In the genomic region with DNA sequence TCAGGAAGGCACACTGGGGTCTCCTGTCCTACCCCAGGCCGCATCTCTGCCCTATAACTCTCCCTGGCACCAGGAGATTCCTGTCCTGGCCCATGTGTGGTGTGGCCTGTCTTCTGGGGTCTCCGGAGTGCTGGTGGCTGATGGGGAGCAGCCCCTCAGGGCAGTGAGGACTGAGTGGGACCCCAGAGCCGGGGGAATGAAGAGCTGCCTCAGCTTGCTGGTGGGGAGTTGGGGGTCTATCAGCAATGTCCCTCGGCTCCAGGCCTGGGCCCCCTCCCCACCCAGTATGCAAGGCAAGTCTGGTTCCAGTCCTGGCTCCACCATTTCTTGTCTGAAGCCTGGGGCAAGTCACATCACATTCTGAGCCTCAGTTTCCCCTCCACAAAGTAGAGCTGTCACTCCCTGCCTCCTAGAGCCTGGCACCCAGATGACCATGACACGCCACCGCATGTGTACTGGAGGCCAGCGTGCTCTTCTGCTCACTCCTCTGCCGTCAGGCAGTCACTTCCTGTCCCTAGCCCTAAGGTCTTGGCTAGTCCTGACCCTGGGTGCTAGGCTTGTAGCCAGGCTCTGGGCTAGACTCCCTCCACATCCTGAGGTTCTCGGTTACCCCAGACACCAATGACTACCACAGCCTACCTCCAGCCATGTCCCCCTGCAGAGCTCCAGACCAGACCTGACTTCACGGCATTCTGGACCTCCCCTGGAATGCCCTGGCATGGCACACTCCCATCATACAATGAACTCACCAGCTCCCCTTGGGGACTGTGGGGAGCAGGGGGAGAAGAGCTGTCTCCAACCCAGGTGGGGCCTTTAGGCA, we compare ENCODE assay signal across 10 cellular contexts. TPM values are rescaled to one million over a fixed set of nuclear protein-coding genes. Genes with fewer than 3 reads are reported as not detected.
DNase-seq lines count a peak whose midpoint lies in the region; ATAC-seq, FAIRE-seq and TF ChIP-seq lines count a peak whose summit lies in the region.
"Had no signal": no experiment of that assay in that cellular context is flagged by ENCODE, and none has a peak within 500 bp of the region (broad histone marks: within the 10 kb centered on the region; RNA-seq: fewer than 3 reads in every experiment).

No MANE protein-coding gene starts in this region.

- POLR2A ChIA-PET in K562 (lab: Yijun Ruan, JAX), result interaction anchor here (1.1 kb wide), 1 partner anchor 37 kb away, joined by 3 read pairs; no protein-coding TSS in a partner anchor

- no peak overlapping the region for H3K4me2 ChIP-seq in K562 (ENCODE audit: insufficient read depth, low read length)
- H3K4me2 ChIP-seq: KMS-11 had no signal

- H3K27me3 ChIP-seq in GM06990 (replicated peaks; ENCODE audit: control insufficient read depth, insufficient read depth, low read length) (no peaks in the 10 kb centered on the region), K562 (ENCODE audit: control insufficient read depth in 2 of 2, insufficient read depth in 2 of 2, low read length in 2 of 2) (no peaks in the 10 kb centered on the region), neutrophil (no peaks in the 10 kb centered on the region)

- H3K4me1 Mint-ChIP-seq in IgD-negative memory B cell, result peaks cover 35 to 83% (median 72%) of the 10 kb centered on the region in 3 donors

- H3K27ac Mint-ChIP-seq in IgD-negative memory B cell, result peak overlapping the region; percentile 94 to 99 (median 98)

- no peak for TF ChIP-seq EP300 in K562 (IDR thresholded peaks at IDR 0.05; ENCODE audit: low read length)

- intact Hi-C loops in K562 (cut with micrococcal nuclease), result loop anchor here (5.0 kb wide), 1 partner anchor 38 kb away; no protein-coding TSS in a partner anchor

- ATAC-seq in K562 (no peak), GM18498 (IDR thresholded peaks at IDR 0.05; ENCODE audit: unreplicated experiment) (no peak)

- peaks cover 17% of the 10 kb centered on the region for H3K9me1 ChIP-seq in K562 (ENCODE audit: control insufficient read depth, insufficient read depth, low read length)

- H3K27ac ChIP-seq in K562 (ENCODE audit: extremely low read depth, low read depth, low read length) (no peak overlapping the region; the same call in 2 of the 3 replicates), neutrophil (peak overlapping the region; percentile 99)
- H3K27ac ChIP-seq: KMS-11 had no signal

- H3K9me3 ChIP-seq in K562 (replicated peaks; ENCODE audit: control insufficient read depth, insufficient read depth, low read depth, low read length), result no peaks in the 10 kb centered on the region
- H3K9me3 ChIP-seq in neutrophil, result no peaks in the 10 kb centered on the region

- H3K4me3 ChIP-seq in GM06990 (replicated peaks; ENCODE audit: low read depth, low read length), result peak overlapping the region; percentile 66
- H3K4me3 ChIP-seq in K562, result no peak overlapping the region
- peak overlapping the region; percentile 77 to 87 for H3K4me3 ChIP-seq in neutrophil (ENCODE audit: low read depth in 1 of 2, low read length in 1 of 2)

- H3K36me3 ChIP-seq in GM06990 (ENCODE audit: control insufficient read depth, insufficient read depth, low read length) (no peaks in the 10 kb centered on the region; the same call in 1 of the 2 replicates), K562 (ENCODE audit: control insufficient read depth, insufficient read depth, low read length) (peaks cover 32% of the 10 kb centered on the region; the same call in 2 of the 3 replicates), neutrophil (peaks cover 11% of the 10 kb centered on the region)

- CTCF ChIA-PET in K562 (lab: Yijun Ruan, JAX; ENCODE audit: low intra/inter-chr PET ratio), result no interaction called here

- H3K4me3 Mint-ChIP-seq in IgD-negative memory B cell, result peak overlapping the region; percentile 83 to 93 (median 90)

- 89% methylated on average over 10 of the region's 10 CpGs for WGBS in K562 (ENCODE audit: insufficient coverage, low coverage, missing lambda C conversion rate)

- H3K9me3 Mint-ChIP-seq in IgD-negative memory B cell, result no peaks in the 10 kb centered on the region

- peaks cover 84 to 89% of the 10 kb centered on the region in 2 experiments for H3K4me1 ChIP-seq in K562 (replicated peaks in 1 of 2; ENCODE audit: control insufficient read depth in 2 of 2, insufficient read depth in 2 of 2, low read length in 2 of 2)
- peaks cover 84 to 95% of the 10 kb centered on the region in 2 experiments for H3K4me1 ChIP-seq in neutrophil (ENCODE audit: control insufficient read depth in 1 of 2, insufficient read depth in 1 of 2, low read depth in 1 of 2, low read length in 1 of 2)

- H3K36me3 Mint-ChIP-seq in IgD-negative memory B cell, result peaks cover 7% of the 10 kb centered on the region

- H3K9ac ChIP-seq in K562 (ENCODE audit: insufficient read depth in 1 of 2, low read depth in 2 of 2, low read length in 2 of 2), result peak overlapping the region in 1 of 2 experiments; percentile 80; a peak in 2 of 4 replicates
- H3K9ac ChIP-seq: KMS-11 had no signal

- no peak for FAIRE-seq in K562 (lab: Jason Lieb, UNC)

- H3K79me2 ChIP-seq in K562 (ENCODE audit: control insufficient read depth, insufficient read depth, low read length), result peaks cover 98% of the 10 kb centered on the region

- H4K20me1 ChIP-seq in K562 (replicated peaks; ENCODE audit: control insufficient read depth, insufficient read depth, low read length), result peaks cover 3% of the 10 kb centered on the region; the same call in 1 of the 2 replicates

- TF ChIP-seq CTCF in GM06990 (IDR thresholded peaks at IDR 0.05; ENCODE audit: insufficient read depth, low read length, poor library complexity, severe bottlenecking), result no peak
- TF ChIP-seq CTCF in K562 (IDR thresholded peaks at IDR 0.05 in 2 of 3, conservative IDR thresholded peaks at IDR 0.05 in 1 of 3; ENCODE audit: insufficient read depth in 2 of 3, low read depth in 1 of 3, low read length in 3 of 3), result no peak
- TF ChIP-seq CTCF in neutrophil (IDR thresholded peaks at IDR 0.05), result no peak
- no peak for TF ChIP-seq CTCF in GM10266 (IDR thresholded peaks at IDR 0.05; ENCODE audit: control insufficient read depth, insufficient read depth, low read depth, missing control alignments)

- TF ChIP-seq RAD21 in K562 (CRISPR knock-in tag; conservative IDR thresholded peaks at IDR 0.05 in 1 of 2, IDR thresholded peaks at IDR 0.05 in 1 of 2), result no peak

- BruUV-seq in K562 (replicated peaks; lab: Mats Ljungman, UMichigan), result no TSS peak

- TF ChIP-seq POLR2A in K562 (conservative IDR thresholded peaks at IDR 0.05), result no peak

- no peaks in the 10 kb centered on the region for H3K27me3 Mint-ChIP-seq in IgD-negative memory B cell

- peak; percentile 41 for DNase-seq in GM06990 (ENCODE audit: extremely low read depth, insufficient read length)
- no peak for DNase-seq in K562 (ENCODE audit: extremely low read depth in 1 of 4, low spot score in 3 of 4)
- no peak for DNase-seq in retina
- no peak for DNase-seq in GM10266 (ENCODE audit: extremely low spot score)
- DNase-seq: activated gamma-delta T cell, DND-41 had no signal

- H2AFZ ChIP-seq in K562 (ENCODE audit: low read depth, low read length), result no peak overlapping the region

- in situ Hi-C loops in K562 (cut with MboI), result no loop called here

RNA-seq across cellular contexts. Expression of a gene that starts 12.8 kb away (rescaled TPM):
- polyA plus RNA-seq in IgD-negative memory B cell (20.7 TPM), K562 (2011; rRNA removed) (22.1 and 37.3 TPM in 2 replicates), K562 (2014; fragmentation: Illumina TruSeq; extraction: Trizol) (24.6 and 31.8 TPM in 2 replicates), K562 (2014; fragmentation: Nextera tagmentation; extraction: Ambion mirVana) (under 1 TPM; 0.23 to 0.38 TPM), K562 (2014; rRNA removed) (34.1 and 38.4 TPM in 2 replicates)
- total RNA-seq in K562 (2011; cell fraction: chromatin; rRNA removed; ENCODE audit: low replicate concordance), result 154 and 336 TPM in 2 replicates
- 191 and 196 TPM in 2 replicates for total RNA-seq in K562 (2011; cell fraction: nucleolus; rRNA removed)
- 146 and 161 TPM in 2 replicates for total RNA-seq in K562 (2011; cell fraction: nucleoplasm; rRNA removed)
- total RNA-seq in K562 (2014; rRNA removed) (42.0 and 46.1 TPM in 2 replicates), K562 (2014; rRNA removed; fragmentation: Illumina TruSeq; extraction: Trizol) (7.4 and 10.6 TPM in 2 replicates), K562 (2015; rRNA removed; fragmentation: Illumina TruSeq; extraction: Trizol) (24.6 and 26.1 TPM in 2 replicates), K562 (2021) (60.7 and 67.0 TPM in 2 replicates)
- polyA plus RNA-seq in K562 (2011; cell fraction: cytosol; rRNA removed), result 24.6 and 28.2 TPM in 2 replicates
- 196 and 222 TPM in 2 replicates for polyA plus RNA-seq in K562 (2011; cell fraction: nucleus; rRNA removed)
- 43.7 and 72.2 TPM in 2 replicates for polyA plus RNA-seq in K562 (2012)
- polyA minus RNA-seq in K562 (2011; rRNA and poly(A)+ RNA removed), result 21.7 and 23.5 TPM in 2 replicates
- polyA minus RNA-seq in K562 (2011; cell fraction: cytosol; rRNA and poly(A)+ RNA removed), result 35.0 and 48.2 TPM in 2 replicates
- 50.9 and 51.5 TPM in 2 replicates for polyA minus RNA-seq in K562 (2011; cell fraction: nucleus; rRNA and poly(A)+ RNA removed)

RNA-seq across cellular contexts. Expression of a gene that starts 54.4 kb away (rescaled TPM):
- polyA plus RNA-seq in IgD-negative memory B cell, result 33.4 TPM
- 13.4 and 36.4 TPM in 2 replicates for total RNA-seq in K562 (2011; cell fraction: chromatin; rRNA removed; ENCODE audit: low replicate concordance)
- total RNA-seq in K562 (2011; cell fraction: nucleolus; rRNA removed), result 36.2 and 45.1 TPM in 2 replicates
- 27.5 and 29.2 TPM in 2 replicates for total RNA-seq in K562 (2011; cell fraction: nucleoplasm; rRNA removed)
- 51.1 and 52.9 TPM in 2 replicates for total RNA-seq in K562 (2014; rRNA removed)
- 18.1 and 18.3 TPM in 2 replicates for total RNA-seq in K562 (2014; rRNA removed; fragmentation: Illumina TruSeq; extraction: Trizol)
- 32.3 and 35.3 TPM in 2 replicates for total RNA-seq in K562 (2015; rRNA removed; fragmentation: Illumina TruSeq; extraction: Trizol)
- total RNA-seq in K562 (2021), result 31.9 and 37.5 TPM in 2 replicates
- 33.8 and 53.6 TPM in 2 replicates for polyA plus RNA-seq in K562 (2011; rRNA removed)
- 55.3 and 60.0 TPM in 2 replicates for polyA plus RNA-seq in K562 (2011; cell fraction: cytosol; rRNA removed)
- 31.9 and 33.6 TPM in 2 replicates for polyA plus RNA-seq in K562 (2011; cell fraction: nucleus; rRNA removed)
- 40.3 and 41.6 TPM in 2 replicates for polyA plus RNA-seq in K562 (2012)
- polyA plus RNA-seq in K562 (2014; fragmentation: Illumina TruSeq; extraction: Trizol), result 43.8 and 49.3 TPM in 2 replicates
- under 1 TPM; 0.15 to 0.51 TPM for polyA plus RNA-seq in K562 (2014; fragmentation: Nextera tagmentation; extraction: Ambion mirVana)
- polyA plus RNA-seq in K562 (2014; rRNA removed), result 37.6 and 47.9 TPM in 2 replicates
- polyA minus RNA-seq in K562 (2011; rRNA and poly(A)+ RNA removed), result 22.8 and 32.2 TPM in 2 replicates
- polyA minus RNA-seq in K562 (2011; cell fraction: cytosol; rRNA and poly(A)+ RNA removed), result 25.5 and 30.8 TPM in 2 replicates
- 7.8 and 15.0 TPM in 2 replicates for polyA minus RNA-seq in K562 (2011; cell fraction: nucleus; rRNA and poly(A)+ RNA removed)
